Comparison of ENCODE assay signal across 7 cellular contexts in genomic region chr11:86608251-86608799, GRCh38.
DNase-seq lines count a peak whose midpoint lies in the region; ATAC-seq, FAIRE-seq and TF ChIP-seq lines count a peak whose summit lies in the region.

No MANE protein-coding gene starts in this region.

- H3K36me3 ChIP-seq in ascending aorta (no peaks in the 10 kb centered on the region), small intestine (ENCODE audit: control insufficient read depth in 2 of 2, insufficient read depth in 2 of 2, low read length in 2 of 2) (no peaks in the 10 kb centered on the region)

- H3K27ac ChIP-seq in ascending aorta: peak overlapping the region in 1 of 2 donors; percentile 49
- no peak overlapping the region for H3K27ac ChIP-seq in small intestine (ENCODE audit: low read depth in 1 of 2, low read length in 1 of 2)

- peaks cover 4 to 19% of the 10 kb centered on the region in 2 donors for H3K4me1 ChIP-seq in ascending aorta
- H3K4me1 ChIP-seq in small intestine (ENCODE audit: control insufficient read depth in 2 of 2, insufficient read depth in 1 of 2, low read depth in 1 of 2, low read length in 1 of 2): no peaks in the 10 kb centered on the region

- H3K4me3 ChIP-seq in ascending aorta (peak overlapping the region; percentile 25 to 46), small intestine (ENCODE audit: low read depth in 1 of 2, low read length in 2 of 2) (no peak overlapping the region)

- 15 to 23% (median 22%) methylated on average over 7 of the region's 7 CpGs for WGBS in small intestine, 3 donors

- DNase-seq in GDM1 (lab: John Stamatoyannopoulos, UW) (peak; percentile 26), NOMO-1 treated with dmso at 0.1 percent for 144 hours (lab: John Stamatoyannopoulos, UW; ENCODE audit: unreplicated experiment) (peak; percentile 44), ascending aorta (ENCODE audit: low spot score in 2 of 2) (peak in 1 of 2 donors; percentile 84), iPS DF 4.7 (ENCODE audit: extremely low read depth, low spot score) (peak; percentile 33), small intestine (peak; percentile 76)

- ATAC-seq in GM19467 (IDR thresholded peaks at IDR 0.05; ENCODE audit: unreplicated experiment) (peak; percentile 93), HG03460 (IDR thresholded peaks at IDR 0.05; ENCODE audit: unreplicated experiment) (peak; percentile 97)

- intact Hi-C loops in ascending aorta (cut with DNase I): loop anchor here (1.0 to 5.0 kb wide), 4 partner anchors 64 to 211 kb away; partner anchors contain the start of genes ME3 and PRSS23

- TF ChIP-seq CTCF in ascending aorta (IDR thresholded peaks at IDR 0.05): peak; percentile 83 to 93 (median 83)

- no peak for FAIRE-seq in small intestine (lab: Jason Lieb, UNC)

- H3K9me3 ChIP-seq in ascending aorta (no peaks in the 10 kb centered on the region), small intestine (ENCODE audit: control insufficient read depth, low read depth) (no peaks in the 10 kb centered on the region)

- H3K27me3 ChIP-seq in ascending aorta (no peaks in the 10 kb centered on the region), small intestine (ENCODE audit: control insufficient read depth in 2 of 2, insufficient read depth in 2 of 2, low read length in 2 of 2) (no peaks in the 10 kb centered on the region)

Comparison
In these comparisons a context has a peak if more than half of its experiments do, and no peak if none do; other contexts are left out.
1. H3K4me3 ChIP-seq: peak in ascending aorta (2 of 2); none in small intestine (0 of 2).